18 cellular contexts compared by ENCODE assay signal in the genomic region with DNA sequence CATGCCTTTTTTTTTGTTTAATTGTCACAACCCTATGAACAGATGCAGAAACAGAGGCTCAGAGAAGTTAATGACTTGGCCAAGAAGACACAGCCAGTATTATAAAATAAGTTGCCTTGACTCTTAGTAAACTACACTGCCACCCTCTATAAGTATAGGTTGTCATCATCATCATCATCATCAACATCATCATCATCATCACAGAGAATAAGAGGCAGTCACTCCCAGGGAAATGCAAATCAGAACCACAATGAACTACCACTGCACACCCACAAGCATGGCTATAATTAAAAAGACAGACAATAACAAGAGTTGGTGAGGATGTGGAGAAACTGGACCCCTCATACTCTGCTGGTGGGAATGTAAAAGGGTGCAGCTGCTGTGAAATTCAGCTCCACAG. TPM values are rescaled to one million over a fixed set of nuclear protein-coding genes. Genes with fewer than 3 reads are reported as not detected.
DNase-seq lines count a peak whose midpoint lies in the region; ATAC-seq and TF ChIP-seq lines count a peak whose summit lies in the region.
"Had no signal": no experiment of that assay in that cellular context is flagged by ENCODE, and none has a peak within 500 bp of the region (broad histone marks: within the 10 kb centered on the region; RNA-seq: fewer than 3 reads in every experiment).

No MANE protein-coding gene starts in this region.

- H3K27ac ChIP-seq in temporal lobe (ENCODE audit: low read depth, low read length), result peak overlapping the region; percentile 97
- H3K27ac ChIP-seq: BLaER1 had no signal

- ATAC-seq in natural killer cell treated with Interleukin-12 subunit alpha and Interleukin-12 subunit beta and Interleukin-15 and Interleukin-18, amount 100 ng/mL, for 72 hours, result no peak
- ATAC-seq in natural killer cell (no peak), GM21737 (IDR thresholded peaks at IDR 0.05; ENCODE audit: unreplicated experiment) (no peak)
- peak; percentile 61 for ATAC-seq in activated T-helper 17 cell treated with anti-CD3 and anti-CD28 coated beads, Interleukin-2, amount 50 U/mL, for 72 hours (replicated peaks)
- ATAC-seq: GM23338, HCT116 had no signal

- H3K4me1 Mint-ChIP-seq in activated CD4-positive, alpha-beta T cell treated with anti-CD3 and anti-CD28 coated beads, Interleukin-2, amount 10 ng/mL, durations not matched to agents 24 days and 14 days, result peaks cover 39% of the 10 kb centered on the region
- peaks cover 9 to 19% of the 10 kb centered on the region in 2 donors for H3K4me1 Mint-ChIP-seq in natural killer cell treated with Interleukin-12 subunit alpha and Interleukin-12 subunit beta and Interleukin-15 and Interleukin-18, amount 100 ng/mL, for 72 hours (ENCODE audit: low read depth in 2 of 2)
- peaks cover 8 to 11% of the 10 kb centered on the region in 2 donors for H3K4me1 Mint-ChIP-seq in natural killer cell
- H3K4me1 Mint-ChIP-seq in activated T-helper 17 cell treated with anti-CD3 and anti-CD28 coated beads, Interleukin-2, amount 50 U/mL, for 72 hours, result peaks cover 24% of the 10 kb centered on the region

- peak overlapping the region; percentile 9 for H3K27ac Mint-ChIP-seq in activated CD4-positive, alpha-beta T cell treated with anti-CD3 and anti-CD28 coated beads, Interleukin-2, amount 10 ng/mL, durations not matched to agents 24 days and 14 days
- no peak overlapping the region for H3K27ac Mint-ChIP-seq in natural killer cell treated with Interleukin-12 subunit alpha and Interleukin-12 subunit beta and Interleukin-15 and Interleukin-18, amount 100 ng/mL, for 72 hours
- H3K27ac Mint-ChIP-seq in natural killer cell, result no peak overlapping the region
- H3K27ac Mint-ChIP-seq in activated T-helper 17 cell treated with anti-CD3 and anti-CD28 coated beads, Interleukin-2, amount 50 U/mL, for 72 hours, result no peak overlapping the region
- H3K27ac Mint-ChIP-seq: GM23338 had no signal

- no peak for TF ChIP-seq CTCF in natural killer cell (IDR thresholded peaks at IDR 0.05)

- no peaks in the 10 kb centered on the region for H3K27me3 Mint-ChIP-seq in activated CD4-positive, alpha-beta T cell treated with anti-CD3 and anti-CD28 coated beads, Interleukin-2, amount 10 ng/mL, durations not matched to agents 24 days and 14 days
- H3K27me3 Mint-ChIP-seq in natural killer cell treated with Interleukin-12 subunit alpha and Interleukin-12 subunit beta and Interleukin-15 and Interleukin-18, amount 100 ng/mL, for 72 hours, result no peaks in the 10 kb centered on the region
- peaks cover 0 to 2% of the 10 kb centered on the region in 2 donors for H3K27me3 Mint-ChIP-seq in natural killer cell (ENCODE audit: low read depth in 2 of 2)
- no peaks in the 10 kb centered on the region for H3K27me3 Mint-ChIP-seq in activated T-helper 17 cell treated with anti-CD3 and anti-CD28 coated beads, Interleukin-2, amount 50 U/mL, for 72 hours

- H3K36me3 Mint-ChIP-seq in activated CD4-positive, alpha-beta T cell treated with anti-CD3 and anti-CD28 coated beads, Interleukin-2, amount 10 ng/mL, durations not matched to agents 24 days and 14 days (ENCODE audit: low read depth), result peaks cover 32% of the 10 kb centered on the region
- H3K36me3 Mint-ChIP-seq in natural killer cell treated with Interleukin-12 subunit alpha and Interleukin-12 subunit beta and Interleukin-15 and Interleukin-18, amount 100 ng/mL, for 72 hours, result no peaks in the 10 kb centered on the region
- no peaks in the 10 kb centered on the region for H3K36me3 Mint-ChIP-seq in natural killer cell
- H3K36me3 Mint-ChIP-seq in activated T-helper 17 cell treated with anti-CD3 and anti-CD28 coated beads, Interleukin-2, amount 50 U/mL, for 72 hours (ENCODE audit: low read depth), result no peaks in the 10 kb centered on the region

- intact Hi-C loops in activated CD4-positive, alpha-beta T cell treated with anti-CD3 and anti-CD28 coated beads, Interleukin-2, amount 10 ng/mL, durations not matched to agents 24 days and 14 days (cut with micrococcal nuclease), result no loop called here
- intact Hi-C loops in natural killer cell (cut with micrococcal nuclease), result no loop called here

- peaks cover 9% of the 10 kb centered on the region for H3K9me3 Mint-ChIP-seq in activated CD4-positive, alpha-beta T cell treated with anti-CD3 and anti-CD28 coated beads, Interleukin-2, amount 10 ng/mL, durations not matched to agents 24 days and 14 days
- no peaks in the 10 kb centered on the region for H3K9me3 Mint-ChIP-seq in natural killer cell treated with Interleukin-12 subunit alpha and Interleukin-12 subunit beta and Interleukin-15 and Interleukin-18, amount 100 ng/mL, for 72 hours
- H3K9me3 Mint-ChIP-seq in natural killer cell, result no peaks in the 10 kb centered on the region
- no peaks in the 10 kb centered on the region for H3K9me3 Mint-ChIP-seq in activated T-helper 17 cell treated with anti-CD3 and anti-CD28 coated beads, Interleukin-2, amount 50 U/mL, for 72 hours

- DNase-seq in activated CD4-positive, alpha-beta T cell treated with anti-CD3 and anti-CD28 coated beads, Interleukin-2, amount 10 ng/mL, durations not matched to agents 24 days and 14 days, result no peak
- DNase-seq in activated CD4-positive, alpha-beta T cell treated with anti-CD3 and anti-CD28 coated beads for 4 hours, result no peak
- DNase-seq in natural killer cell treated with Interleukin-12 subunit alpha and Interleukin-12 subunit beta and Interleukin-15 and Interleukin-18, amount 100 ng/mL, for 72 hours (ENCODE audit: low spot score), result no peak
- no peak for DNase-seq in natural killer cell
- DNase-seq in SW480 (ENCODE audit: low spot score), result no peak
- DNase-seq: GF-D8; NCI-H1417; NCI-H187 treated with DMSO at 0.1 percent for 48 hours; NCI-H345; NCI-H526; NK-92 treated with Interleukin-12 subunit alpha and Interleukin-12 subunit beta, amount 100 ng/mL, for 24 hours; OCI-M1 had no signal

- peak overlapping the region; percentile 96 for H3K4me3 Mint-ChIP-seq in activated CD4-positive, alpha-beta T cell treated with anti-CD3 and anti-CD28 coated beads, Interleukin-2, amount 10 ng/mL, durations not matched to agents 24 days and 14 days
- H3K4me3 Mint-ChIP-seq in natural killer cell treated with Interleukin-12 subunit alpha and Interleukin-12 subunit beta and Interleukin-15 and Interleukin-18, amount 100 ng/mL, for 72 hours, result peak overlapping the region; percentile 20
- H3K4me3 Mint-ChIP-seq in natural killer cell, result no peak overlapping the region
- peak overlapping the region; percentile 98 for H3K4me3 Mint-ChIP-seq in activated T-helper 17 cell treated with anti-CD3 and anti-CD28 coated beads, Interleukin-2, amount 50 U/mL, for 72 hours
- H3K4me3 Mint-ChIP-seq: GM23338 had no signal

RNA-seq across cellular contexts. Expression of a gene that starts 23.2 kb away (rescaled TPM):
- 21.3 and 25.1 TPM in 2 replicates for total RNA-seq in activated CD4-positive, alpha-beta T cell treated with anti-CD3 and anti-CD28 coated beads, Interleukin-2, amount 10 ng/mL, durations not matched to agents 24 days and 14 days
- 10 to 100 TPM; 10.1 to 12.3 TPM for total RNA-seq in natural killer cell treated with Interleukin-12 subunit alpha and Interleukin-12 subunit beta and Interleukin-15 and Interleukin-18, amount 100 ng/mL, for 72 hours
- total RNA-seq in natural killer cell (10 to 100 TPM in 2 of 3 donors, 1 to 10 TPM in 1; 9.9 to 12.1 (median 10.9) TPM), temporal lobe (62.4 TPM)
- total RNA-seq in activated T-helper 17 cell treated with anti-CD3 and anti-CD28 coated beads, Interleukin-2, amount 50 U/mL, for 72 hours, result 10 to 100 TPM in 1 of 2 donors, 1 to 10 TPM in 1; 9.9 to 16.3 TPM

RNA-seq across cellular contexts. Expression of a gene that starts 52.7 kb away (rescaled TPM):
- 1.5 and 1.6 TPM in 2 replicates for total RNA-seq in activated CD4-positive, alpha-beta T cell treated with anti-CD3 and anti-CD28 coated beads, Interleukin-2, amount 10 ng/mL, durations not matched to agents 24 days and 14 days
- total RNA-seq in natural killer cell treated with Interleukin-12 subunit alpha and Interleukin-12 subunit beta and Interleukin-15 and Interleukin-18, amount 100 ng/mL, for 72 hours, result 1 to 10 TPM; 2.3 to 3.5 TPM
- total RNA-seq in natural killer cell, result 1 to 10 TPM in 1 of 3 donors, under 1 TPM in 2; 0.61 to 1.4 (median 0.80) TPM
- 1 to 10 TPM; 2.4 to 3.4 TPM for total RNA-seq in activated T-helper 17 cell treated with anti-CD3 and anti-CD28 coated beads, Interleukin-2, amount 50 U/mL, for 72 hours
- total RNA-seq in temporal lobe, result 81.6 TPM

Comparison
In these comparisons a context has a peak if more than half of its experiments do, and no peak if none do; other contexts are left out.
1. RNA of a gene that starts 52.7 kb away (total RNA-seq): 81.6 TPM in temporal lobe (single experiment); 2.3 to 3.5 TPM in natural killer cell treated with Interleukin-12 subunit alpha and Interleukin-12 subunit beta and Interleukin-15 and Interleukin-18, amount 100 ng/mL, for 72 hours, 2.4 to 3.4 TPM in activated T-helper 17 cell treated with anti-CD3 and anti-CD28 coated beads, Interleukin-2, amount 50 U/mL, for 72 hours, 1.5 to 1.6 TPM in activated CD4-positive, alpha-beta T cell treated with anti-CD3 and anti-CD28 coated beads, Interleukin-2, amount 10 ng/mL, durations not matched to agents 24 days and 14 days and 0.61 to 1.4 TPM in natural killer cell; every median in the first group is over 10 times any median in the second.